18 cellular contexts compared by ENCODE assay signal in the genomic region with DNA sequence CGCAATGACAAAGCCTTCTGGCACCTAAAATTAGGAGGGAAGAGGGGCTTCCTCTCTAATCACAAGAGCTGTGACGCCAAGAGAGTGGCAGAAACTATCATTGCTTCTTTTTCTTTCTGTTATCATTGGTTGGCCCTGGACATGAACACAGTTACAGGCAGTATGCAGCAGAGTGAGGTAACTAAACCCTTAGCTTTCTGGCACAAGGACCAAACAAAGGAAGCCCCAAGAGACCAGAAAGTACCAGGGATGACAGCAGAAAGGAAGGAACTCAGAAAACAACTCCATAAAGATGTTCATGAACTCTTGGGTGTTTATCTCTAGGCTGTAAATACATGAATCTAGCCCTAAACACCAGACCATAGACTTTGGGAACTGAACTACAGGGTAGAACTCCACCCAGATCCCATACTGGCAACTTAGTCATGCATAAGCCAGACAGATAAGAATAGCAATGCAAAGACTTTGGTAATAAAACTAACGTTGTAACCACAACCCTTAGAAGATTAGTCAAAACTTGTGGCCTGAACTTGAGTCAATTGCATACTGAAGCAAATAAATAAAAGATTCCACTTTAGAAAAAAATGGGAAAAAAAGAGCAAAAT.
DNase-seq lines count a peak whose midpoint lies in the region; ATAC-seq, FAIRE-seq and TF ChIP-seq lines count a peak whose summit lies in the region.
"Had no signal": no experiment of that assay in that cellular context is flagged by ENCODE, and none has a peak within 500 bp of the region (broad histone marks: within the 10 kb centered on the region; RNA-seq: fewer than 3 reads in every experiment).

No MANE protein-coding gene starts in this region.

- POLR2A ChIA-PET in IMR-90 (lab: Charles Lee; ENCODE audit: unreplicated experiment), result no interaction called here
- POLR2A ChIA-PET in GM12878 (lab: Charles Lee), result interaction anchor here (1.2 kb wide), 1 partner anchor 11 kb away, joined by 3 read pairs; no protein-coding TSS in a partner anchor

- H2BK20ac ChIP-seq in IMR-90 (ENCODE audit: low read depth, low read length), result peak overlapping the region; percentile 100

- H2BK5ac ChIP-seq in IMR-90 (ENCODE audit: low read depth, low read length, poor library complexity, severe bottlenecking), result peak overlapping the region; percentile 95

- peak; percentile 86 for ATAC-seq in IMR-90 (ENCODE audit: low read depth)
- ATAC-seq in GM12878, result peak; percentile 28; the same call in 1 of the 3 replicates
- ATAC-seq in GM19351 (IDR thresholded peaks at IDR 0.05; ENCODE audit: unreplicated experiment), result no peak
- no peak for ATAC-seq in HG03521 (IDR thresholded peaks at IDR 0.05; ENCODE audit: unreplicated experiment)
- ATAC-seq: stimulated activated naive CD8-positive, alpha-beta T cell treated with anti-CD3 and anti-CD28 coated beads, Interleukin-15, amount 100 ng/mL, for 72 hours had no signal

- H3K14ac ChIP-seq in IMR-90 (replicated peaks; ENCODE audit: low read depth, low read length), result peak overlapping the region; percentile 98

- H3K4me3 Mint-ChIP-seq in neural progenitor cell, result no peak overlapping the region
- H3K4me3 Mint-ChIP-seq: activated B cell treated with CpG ODN at 0.5 μM for 24 hours; stimulated activated naive CD8-positive, alpha-beta T cell treated with anti-CD3 and anti-CD28 coated beads, Interleukin-15, amount 100 ng/mL, for 72 hours had no signal

- peak overlapping the region; percentile 93 for H2AK9ac ChIP-seq in IMR-90 (replicated peaks; ENCODE audit: low read depth, low read length, poor library complexity)

- no peak overlapping the region for H3K4me3 ChIP-seq in IMR-90 (ENCODE audit: insufficient read depth, low read depth, low read length)
- H3K4me3 ChIP-seq in GM12878, result no peak overlapping the region
- no peak overlapping the region for H3K4me3 ChIP-seq in neural progenitor cell
- H3K4me3 ChIP-seq: prostate gland had no signal

- CTCF ChIA-PET in IMR-90 (lab: Yijun Ruan, JAX), result interaction anchor here (0.5 to 1.0 kb wide), 3 partner anchors 9 to 370 kb away, joined by 3 read pairs; no protein-coding TSS in a partner anchor
- CTCF ChIA-PET in GM12878 (lab: Yijun Ruan, JAX), result interaction anchor here (0.9 kb wide), 1 partner anchor 14 kb away, joined by 3 read pairs; no protein-coding TSS in a partner anchor

- peak overlapping the region; percentile 98 for H3K23ac ChIP-seq in IMR-90 (ENCODE audit: low read depth, low read length)

- no peak overlapping the region for H3K27ac Mint-ChIP-seq in neural progenitor cell
- H3K27ac Mint-ChIP-seq: activated B cell treated with CpG ODN at 0.5 μM for 24 hours; stimulated activated naive CD8-positive, alpha-beta T cell treated with anti-CD3 and anti-CD28 coated beads, Interleukin-15, amount 100 ng/mL, for 72 hours had no signal

- peak overlapping the region; percentile 56 for H2AFZ ChIP-seq in IMR-90 (replicated peaks; ENCODE audit: low read length, poor library complexity)
- H2AFZ ChIP-seq in GM12878 (ENCODE audit: control insufficient read depth, low read depth, low read length), result no peak overlapping the region
- no peak overlapping the region for H2AFZ ChIP-seq in neural progenitor cell (replicated peaks)

- H3F3A ChIP-seq in neural progenitor cell (ENCODE audit: low read depth), result no peaks in the 10 kb centered on the region

- WGBS in IMR-90 (ENCODE audit: extremely low coverage in 2 of 2, insufficient read length in 1 of 2), 2 experiments, result no CpG with 5 or more reads among the region's 3 CpGs
- 2% methylated on average over 3 of the region's 3 CpGs for WGBS in GM12878 (ENCODE audit: insufficient coverage, insufficient replicate concordance, low lambda C conversion rate, missing lambda C conversion rate)

- no peaks in the 10 kb centered on the region for H3K36me3 ChIP-seq in IMR-90 (ENCODE audit: control insufficient read depth, insufficient read depth, low read length)
- no peaks in the 10 kb centered on the region for H3K36me3 ChIP-seq in GM12878 (ENCODE audit: control insufficient read depth in 2 of 2, insufficient read depth in 2 of 2, low read length in 1 of 2)
- H3K36me3 ChIP-seq in neural progenitor cell, result no peaks in the 10 kb centered on the region
- H3K36me3 ChIP-seq: prostate gland had no signal

- H3K4me2 ChIP-seq in IMR-90 (ENCODE audit: low read depth, low read length) (peak overlapping the region; percentile 27; the same call in 1 of the 2 replicates), GM12878 (ENCODE audit: control insufficient read depth, insufficient read depth) (no peak overlapping the region), neural progenitor cell (no peak overlapping the region)

- peak overlapping the region; percentile 96 for H2AK5ac ChIP-seq in IMR-90 (ENCODE audit: low read depth, low read length)

- TF ChIP-seq RAD21 in IMR-90 (IDR thresholded peaks at IDR 0.05; ENCODE audit: low read length), result no peak
- no peak for TF ChIP-seq RAD21 in GM12878 (IDR thresholded peaks at IDR 0.05; ENCODE audit: insufficient read depth, low read depth, low read length)

- peaks cover 5% of the 10 kb centered on the region; the same call in 1 of the 2 replicates for H3K9me1 ChIP-seq in IMR-90 (ENCODE audit: insufficient read depth, low read length)

- SMC1A ChIA-PET in GM12878 (lab: Charles Lee; ENCODE audit: uncharacterized antibody, unreplicated experiment), result interaction anchor here (1.4 kb wide), 1 partner anchor 14 kb away, joined by 4 read pairs; no protein-coding TSS in a partner anchor

- TF ChIP-seq POLR2A in IMR-90 (IDR thresholded peaks at IDR 0.05; ENCODE audit: low read depth, low read length), result peak; percentile 38
- no peak for TF ChIP-seq POLR2A in GM12878 (IDR thresholded peaks at IDR 0.05; ENCODE audit: low read depth, low read length)

- peaks cover 0 to 7% of the 10 kb centered on the region in 2 experiments; a peak in 1 of 4 replicates for H3K79me1 ChIP-seq in IMR-90 (ENCODE audit: low read depth in 1 of 2, low read length in 2 of 2)

- dilution Hi-C loops in IMR-90 (cut with HindIII; ENCODE audit: low sequenced_read_pairs, unreplicated experiment), result no loop called here

- H3K27ac ChIP-seq in IMR-90 (ENCODE audit: insufficient read depth, low read length), result peak overlapping the region; percentile 92
- H3K27ac ChIP-seq in GM12878 (ENCODE audit: control insufficient read depth, insufficient read depth), result no peak overlapping the region
- no peak overlapping the region for H3K27ac ChIP-seq in neural progenitor cell
- H3K27ac ChIP-seq: prostate gland had no signal

- H3K36me3 Mint-ChIP-seq in neural progenitor cell, result no peaks in the 10 kb centered on the region

- no peaks in the 10 kb centered on the region for H3K9me3 Mint-ChIP-seq in neural progenitor cell
- H3K9me3 Mint-ChIP-seq: activated B cell treated with CpG ODN at 0.5 μM for 24 hours had no signal

- peak overlapping the region; percentile 99 for H3K56ac ChIP-seq in IMR-90 (ENCODE audit: extremely low read depth, insufficient read depth, low read length)

- H4K5ac ChIP-seq in IMR-90 (ENCODE audit: low read depth, low read length), result peak overlapping the region; percentile 84

- H4K8ac ChIP-seq in IMR-90 (ENCODE audit: low read depth in 2 of 2, low read length in 2 of 2), result peak overlapping the region; percentile 89 to 95

- no peaks in the 10 kb centered on the region for H3K4me1 Mint-ChIP-seq in neural progenitor cell
- H3K4me1 Mint-ChIP-seq: activated B cell treated with CpG ODN at 0.5 μM for 24 hours; stimulated activated naive CD8-positive, alpha-beta T cell treated with anti-CD3 and anti-CD28 coated beads, Interleukin-15, amount 100 ng/mL, for 72 hours had no signal

- H3K4ac ChIP-seq in IMR-90 (ENCODE audit: low read depth, low read length), result peak overlapping the region; percentile 98

- H3K79me2 ChIP-seq in GM12878 (ENCODE audit: control insufficient read depth, insufficient read depth, low read length) (no peaks in the 10 kb centered on the region), neural progenitor cell (ENCODE audit: low read depth) (no peaks in the 10 kb centered on the region)

- H3K27me3 ChIP-seq in IMR-90 (ENCODE audit: control insufficient read depth, insufficient read depth, low read length) (no peaks in the 10 kb centered on the region), GM12878 (replicated peaks in 1 of 2; ENCODE audit: control insufficient read depth in 2 of 2, insufficient read depth in 2 of 2, low read length in 1 of 2) (no peaks in the 10 kb centered on the region), neural progenitor cell (no peaks in the 10 kb centered on the region)

- peak; percentile 25 for DNase-seq in AG20443 (ENCODE audit: low spot score)
- peak; percentile 94 for DNase-seq in IMR-90
- no peak for DNase-seq in GM12878 (ENCODE audit: low read depth, low spot score)
- peak; percentile 27 for DNase-seq in kidney glomerular epithelial cell (lab: John Stamatoyannopoulos, UW)
- DNase-seq in neural progenitor cell (ENCODE audit: low spot score), result no peak
- DNase-seq in NCI-H187 (lab: John Stamatoyannopoulos, UW), result no peak
- DNase-seq: activated B cell treated with CpG ODN at 0.5 μM for 24 hours; activated T-cell treated with anti-CD3 and anti-CD28 coated beads for 4 hours; C1 segment of cervical spinal cord; GOT3; NCI-H1417; NCI-H526 treated with DMSO at 0.1 percent for 48 hours; SHP77; stimulated activated CD4-positive, alpha-beta T cell treated with anti-CD3 and anti-CD28 coated beads, Interleukin-4, amount 100 ng/mL, for 1 hour; stimulated activated naive CD8-positive, alpha-beta T cell treated with anti-CD3 and anti-CD28 coated beads, Interleukin-15, amount 100 ng/mL, for 72 hours had no signal

- BruUV-seq in IMR-90 (replicated peaks; lab: Mats Ljungman, UMichigan) (no TSS peak), GM12878 (replicated peaks; lab: Mats Ljungman, UMichigan) (no TSS peak)

- H4K20me1 ChIP-seq in IMR-90 (ENCODE audit: insufficient read depth, low read length) (no peaks in the 10 kb centered on the region), GM12878 (ENCODE audit: control insufficient read depth, insufficient read depth) (no peaks in the 10 kb centered on the region), neural progenitor cell (ENCODE audit: low read depth) (no peaks in the 10 kb centered on the region)

- H3K4me1 ChIP-seq in IMR-90 (ENCODE audit: control insufficient read depth, insufficient read depth, low read length) (peaks cover 9% of the 10 kb centered on the region), GM12878 (ENCODE audit: control insufficient read depth, insufficient read depth, low read length) (no peaks in the 10 kb centered on the region), neural progenitor cell (no peaks in the 10 kb centered on the region)
- H3K4me1 ChIP-seq: prostate gland had no signal

- H3K9me3 ChIP-seq in IMR-90 (ENCODE audit: control insufficient read depth, insufficient read depth, low read length) (no peaks in the 10 kb centered on the region), GM12878 (replicated peaks; ENCODE audit: control insufficient read depth, insufficient read depth, low read length) (no peaks in the 10 kb centered on the region), neural progenitor cell (ENCODE audit: low read depth) (no peaks in the 10 kb centered on the region)
- H3K9me3 ChIP-seq: prostate gland had no signal

- TF ChIP-seq EP300 in GM12878 (IDR thresholded peaks at IDR 0.05; ENCODE audit: borderline replicate concordance in 1 of 2, control insufficient read depth in 1 of 2, low read depth in 2 of 2, low read length in 2 of 2), result no peak

- FAIRE-seq in GM12878 (lab: Jason Lieb, UNC), result no peak

- H2BK15ac ChIP-seq in IMR-90 (ENCODE audit: low read depth, low read length), result peak overlapping the region; percentile 79; the same call in 2 of the 3 replicates

- H3K9ac ChIP-seq in IMR-90 (ENCODE audit: low read depth, low read length), result peak overlapping the region; percentile 62
- H3K9ac ChIP-seq in GM12878 (ENCODE audit: control insufficient read depth, insufficient read depth, low read length), result no peak overlapping the region
- H3K9ac ChIP-seq in neural progenitor cell, result no peak overlapping the region

- H2BK120ac ChIP-seq in IMR-90 (ENCODE audit: low read depth, low read length), result peak overlapping the region; percentile 99

- in situ Hi-C loops in IMR-90 (cut with MboI; ENCODE audit: low sequenced_read_pairs) (no loop called here), GM12878 (cut with MboI) (no loop called here)

- intact Hi-C loops in IMR-90 (cut with micrococcal nuclease), result loop anchor here (5.0 kb wide), 1 partner anchor 38 kb away; no protein-coding TSS in a partner anchor
- intact Hi-C loops in GM12878 (cut with micrococcal nuclease; ENCODE audit: unreplicated experiment), result no loop called here

- peak overlapping the region; percentile 91 for H4K91ac ChIP-seq in IMR-90 (ENCODE audit: insufficient read depth, low read depth, low read length)

- H3K27me3 Mint-ChIP-seq in neural progenitor cell (ENCODE audit: insufficient read depth, low read depth), result no peaks in the 10 kb centered on the region
- H3K27me3 Mint-ChIP-seq: activated B cell treated with CpG ODN at 0.5 μM for 24 hours; stimulated activated naive CD8-positive, alpha-beta T cell treated with anti-CD3 and anti-CD28 coated beads, Interleukin-15, amount 100 ng/mL, for 72 hours had no signal

- H3K18ac ChIP-seq in IMR-90 (ENCODE audit: low read depth, low read length), result peak overlapping the region; percentile 97

- TF ChIP-seq CTCF in IMR-90 (conservative IDR thresholded peaks at IDR 0.05; ENCODE audit: low read depth, low read length) (no peak), GM12878 (IDR thresholded peaks at IDR 0.05 in 2 of 3, conservative IDR thresholded peaks at IDR 0.05 in 1 of 3; ENCODE audit: control insufficient read depth in 2 of 3, extremely low read depth in 1 of 3, insufficient read depth in 1 of 3, low read depth in 3 of 3, low read length in 3 of 3) (no peak), neural progenitor cell (IDR thresholded peaks at IDR 0.05) (no peak)

- RAD21 ChIA-PET in GM12878 (lab: Charles Lee; ENCODE audit: unreplicated experiment), result no interaction called here

Comparison
In these comparisons a context has a peak if more than half of its experiments do, and no peak if none do; other contexts are left out.
1. DNase-seq: peak in AG20443 (single experiment), IMR-90 (single experiment) and kidney glomerular epithelial cell (single experiment); none in GM12878 (single experiment), neural progenitor cell (single experiment) and NCI-H187 (0 of 2).
2. ATAC-seq: peak in IMR-90 (single experiment) and GM12878 (single experiment); none in GM19351 (single experiment) and HG03521 (single experiment).